Comparison of ENCODE assay signal across 1 cellular context in the genomic region with DNA sequence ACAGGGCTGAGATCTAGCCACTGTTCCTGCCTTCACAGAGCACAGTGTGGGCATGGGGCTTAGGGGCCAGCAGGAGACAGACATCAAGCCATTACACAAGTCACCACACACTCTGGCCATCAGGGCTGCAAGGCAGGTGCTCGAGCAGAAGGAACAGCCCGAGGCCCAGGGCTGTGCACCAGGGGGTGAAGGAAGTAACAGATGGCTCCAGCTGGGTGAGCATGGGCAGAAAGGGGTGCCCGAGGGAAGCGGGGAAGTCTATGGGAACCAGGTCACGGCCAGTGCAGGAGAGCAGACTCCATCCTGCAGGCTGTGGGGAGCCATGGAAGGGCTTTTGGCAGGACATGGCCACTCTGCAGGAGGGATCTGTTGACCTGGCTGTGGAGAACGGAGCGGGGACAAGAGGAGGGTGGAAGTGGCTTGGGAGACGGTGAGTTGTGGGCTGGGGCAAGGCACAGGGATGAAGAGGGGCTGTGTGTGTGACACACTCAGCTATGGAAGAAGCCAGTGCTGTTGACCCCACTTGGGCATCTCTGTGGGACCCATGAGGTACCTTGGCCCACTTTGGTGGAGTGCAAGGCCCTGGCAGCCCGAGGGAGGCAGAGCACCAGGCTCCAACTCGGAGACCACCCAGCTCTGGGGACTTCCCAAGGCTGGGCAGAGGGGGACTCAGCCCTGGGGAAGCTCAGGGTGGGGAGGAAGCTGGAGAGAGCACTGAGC.
TF ChIP-seq lines count a peak whose summit lies in the region.

No MANE protein-coding gene starts in this region.

TF ChIP-seq in H1, 55 proteins besides CTCF, POLR2A, EP300 and RAD21:
- TF ChIP-seq EZH2 (IDR thresholded peaks at IDR 0.05; ENCODE audit: low read depth, low read length, severe bottlenecking) (no peak), SP2 (IDR thresholded peaks at IDR 0.05; ENCODE audit: low read length) (no peak), GTF2F1 (IDR thresholded peaks at IDR 0.05; ENCODE audit: borderline replicate concordance, low read depth, low read length) (no peak), POU5F1 (IDR thresholded peaks at IDR 0.05; ENCODE audit: low read depth, low read length) (no peak), JUND (IDR thresholded peaks at IDR 0.05; ENCODE audit: low read length) (no peak), SUZ12 (IDR thresholded peaks at IDR 0.05; ENCODE audit: low read length) (no peak), ASH2L (IDR thresholded peaks at IDR 0.05; ENCODE audit: low read length) (no peak), GABPA (IDR thresholded peaks at IDR 0.05; ENCODE audit: borderline replicate concordance, insufficient read depth, low read length) (no peak), TEAD4 (IDR thresholded peaks at IDR 0.05; ENCODE audit: low read depth, low read length) (no peak), CREB1 (IDR thresholded peaks at IDR 0.05) (no peak), SIN3A (conservative IDR thresholded peaks at IDR 0.05 in 1 of 2, IDR thresholded peaks at IDR 0.05 in 1 of 2; ENCODE audit: low read depth in 1 of 2, low read length in 2 of 2) (no peak), POLR2AphosphoS5 (IDR thresholded peaks at IDR 0.05; ENCODE audit: low read depth, low read length) (no peak), TAF1 (IDR thresholded peaks at IDR 0.05; ENCODE audit: low read depth, low read length) (no peak), SRF (IDR thresholded peaks at IDR 0.05; ENCODE audit: low read depth, low read length) (no peak), NRF1 (IDR thresholded peaks at IDR 0.05; ENCODE audit: low read depth, low read length) (no peak), JUN (IDR thresholded peaks at IDR 0.05; ENCODE audit: low read depth, low read length) (no peak)
- TF ChIP-seq, protein P1, sequence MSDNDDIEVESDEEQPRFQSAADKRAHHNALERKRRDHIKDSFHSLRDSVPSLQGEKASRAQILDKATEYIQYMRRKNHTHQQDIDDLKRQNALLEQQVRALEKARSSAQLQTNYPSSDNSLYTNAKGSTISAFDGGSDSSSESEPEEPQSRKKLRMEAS (IDR thresholded peaks at IDR 0.05): no peak
